ENCODE assay signal across 8 cellular contexts in the genomic region with DNA sequence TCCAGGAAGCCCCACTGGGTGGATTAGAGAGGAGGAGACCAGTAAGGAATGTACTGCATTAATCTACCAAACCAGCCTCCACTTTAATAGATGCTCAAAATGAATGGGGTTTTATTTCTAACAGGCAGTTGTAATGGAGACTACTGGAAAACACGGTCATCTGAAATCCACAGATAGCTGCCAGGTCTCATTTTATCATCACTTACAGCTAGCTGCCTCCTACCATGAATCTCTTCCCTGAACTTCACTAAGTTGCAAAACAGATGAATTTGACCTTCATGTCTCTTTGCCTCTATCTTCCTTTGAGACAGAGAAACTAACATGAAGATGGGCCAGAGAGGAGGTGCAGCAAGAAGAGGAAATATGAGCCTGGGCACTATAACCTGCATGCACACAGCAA. TPM values are rescaled to one million over a fixed set of nuclear protein-coding genes. Genes with fewer than 3 reads are reported as not detected.
"Had no signal": no experiment of that assay in that cellular context is flagged by ENCODE, and none has a peak within 500 bp of the region (broad histone marks: within the 10 kb centered on the region; RNA-seq: fewer than 3 reads in every experiment).

No MANE protein-coding gene starts in this region.

- DNase-seq: GM23248, GOT3, H7, HCEC 1CT, HFFc6 had no signal

- H2AFZ ChIP-seq: GM23248, GM23338 had no signal

- H3K9me3 ChIP-seq: HAP-1 had no signal

- H3K9ac ChIP-seq: GM23248 had no signal

- H3K9me3 Mint-ChIP-seq: GM23338, HFFc6 had no signal

- H3K4me1 ChIP-seq: HAP-1 had no signal

- H3K27ac ChIP-seq: GM23248 had no signal

- ATAC-seq: GM23338, HCT116 had no signal

- H3K4me1 Mint-ChIP-seq: GM23338 had no signal

- H3K4me2 ChIP-seq: GM23338 had no signal

- H3K4me3 Mint-ChIP-seq: GM23338, HFFc6 had no signal

- H3K27ac Mint-ChIP-seq: GM23338, HFFc6 had no signal

RNA-seq across cellular contexts. Expression of gene ZBTB7C, which starts 21.9 kb away (rescaled TPM):
- total RNA-seq: GM23248, HFFc6 had no signal
